In genomic region chr1:218345673-218346390, GRCh38 we compare ENCODE assay signal across 8 cellular contexts. TPM values are rescaled to one million over a fixed set of nuclear protein-coding genes. Genes with fewer than 3 reads are reported as not detected.
DNase-seq lines count a peak whose midpoint lies in the region; ATAC-seq and TF ChIP-seq lines count a peak whose summit lies in the region.

No MANE protein-coding gene starts in this region.

- H3K4me1 Mint-ChIP-seq in MCF 10A (ENCODE audit: insufficient read depth, unreplicated experiment): peaks cover 41% of the 10 kb centered on the region

- CTCF ChIA-PET in MCF 10A (lab: Yijun Ruan, JAX): interaction anchor here (0.6 to 4.5 kb wide), 36 partner anchors 8 to 1238 kb away, joined by 3 to 41 read pairs (median 4); no protein-coding TSS in a partner anchor

- H3K36me3 ChIP-seq in skeletal muscle satellite cell (ENCODE audit: insufficient read depth, low read length): no peaks in the 10 kb centered on the region

- no peak for TF ChIP-seq CTCF in MCF 10A (IDR thresholded peaks at IDR 0.05; ENCODE audit: unreplicated experiment)

- H3K9me3 ChIP-seq in skeletal muscle satellite cell (replicated peaks; ENCODE audit: low read length): no peaks in the 10 kb centered on the region

- DNase-seq in GF-D8 (lab: John Stamatoyannopoulos, UW) (peak; percentile 20), HT-29 (ENCODE audit: low spot score) (peak; percentile 75), RPMI7951 (ENCODE audit: low read depth) (peak; percentile 81), MCF 10A (ENCODE audit: unreplicated experiment) (peak; percentile 81), inferior parietal cortex (ENCODE audit: extremely low spot score) (peak; percentile 39), GM19240 (ENCODE audit: insufficient read length, low spot score) (no peak)

- peak; percentile 76 for ATAC-seq in GM21526 (IDR thresholded peaks at IDR 0.05; ENCODE audit: low FRiP score, unreplicated experiment)

- no TSS peak for BruUV-seq in MCF 10A (replicated peaks; lab: Mats Ljungman, UMichigan)

- peaks cover 28% of the 10 kb centered on the region for H3K4me1 ChIP-seq in skeletal muscle satellite cell (ENCODE audit: control insufficient read depth, insufficient read depth, low read length)

- H3K27me3 ChIP-seq in skeletal muscle satellite cell (ENCODE audit: control insufficient read depth, insufficient read depth, low read length): no peaks in the 10 kb centered on the region

- no peaks in the 10 kb centered on the region for H3K9me3 Mint-ChIP-seq in MCF 10A (ENCODE audit: unreplicated experiment)

- no peak overlapping the region for H3K4me3 Mint-ChIP-seq in MCF 10A (ENCODE audit: unreplicated experiment)

- peak overlapping the region; percentile 88 for H3K4me2 ChIP-seq in skeletal muscle satellite cell (ENCODE audit: low read length)

- intact Hi-C loops in MCF 10A (cut with micrococcal nuclease): loop anchor here (1.0 to 10.0 kb wide), 7 partner anchors 153 to 979 kb away; partner anchors contain the start of gene LYPLAL1

- H3K9ac ChIP-seq in skeletal muscle satellite cell (ENCODE audit: low read depth, low read length): peak overlapping the region; percentile 93

- POLR2A ChIA-PET in MCF 10A (lab: Yijun Ruan, JAX): interaction anchor here (0.6 to 6.3 kb wide), 30 partner anchors 33 to 1045 kb away, joined by 3 to 61 read pairs (median 4); partner anchors contain the start of genes LYPLAL1 and RRP15

- peak overlapping the region; percentile 87 for H3K4me3 ChIP-seq in skeletal muscle satellite cell (ENCODE audit: low read length)

- no peaks in the 10 kb centered on the region for H3K27me3 Mint-ChIP-seq in MCF 10A (ENCODE audit: insufficient read depth, unreplicated experiment)

- H3K27ac Mint-ChIP-seq in MCF 10A (ENCODE audit: low read depth, unreplicated experiment): no peak overlapping the region

- no peaks in the 10 kb centered on the region for H3K36me3 Mint-ChIP-seq in MCF 10A (ENCODE audit: insufficient read depth, unreplicated experiment)

RNA-seq across cellular contexts. Expression of gene TGFB2, which starts 0.7 kb away (rescaled TPM):
- 2.3 and 2.5 TPM in 2 replicates for total RNA-seq in HT-29 (2014; rRNA removed; shearing (Covaris generic))
- total RNA-seq in RPMI7951 (2014; rRNA removed; shearing (Covaris generic)): 11.3 and 18.7 TPM in 2 replicates
- total RNA-seq in MCF 10A (2022): 5.3 and 6.3 TPM in 2 replicates
- 3.0 and 3.5 TPM in 2 replicates for total RNA-seq in skeletal muscle satellite cell (2012; rRNA removed)
